8 cellular contexts compared by ENCODE assay signal in genomic region chr4:75671802-75672421, GRCh38. TPM values are rescaled to one million over a fixed set of nuclear protein-coding genes. Genes with fewer than 3 reads are reported as not detected.
DNase-seq lines count a peak whose midpoint lies in the region; ATAC-seq and TF ChIP-seq lines count a peak whose summit lies in the region.

No MANE protein-coding gene starts in this region.

- H3K36me3 ChIP-seq in BLaER1: peaks cover 10% of the 10 kb centered on the region; the same call in 1 of the 2 replicates

- no peaks in the 10 kb centered on the region for H3K36me3 Mint-ChIP-seq in natural killer cell

- H3K9ac ChIP-seq in BLaER1: peak overlapping the region; percentile 94

- H3K9me3 ChIP-seq in BLaER1: no peaks in the 10 kb centered on the region

- no peaks in the 10 kb centered on the region for H3K27me3 ChIP-seq in BLaER1

- peak overlapping the region; percentile 98 to 99 for H3K27ac Mint-ChIP-seq in natural killer cell

- TF ChIP-seq CTCF in LNCaP clone FGC (IDR thresholded peaks at IDR 0.05; ENCODE audit: control insufficient read depth, extremely low read depth, insufficient read depth) (no peak), coronary artery (IDR thresholded peaks at IDR 0.05) (no peak), natural killer cell (IDR thresholded peaks at IDR 0.05) (no peak)

- peak overlapping the region; percentile 98 for H3K4me3 Mint-ChIP-seq in natural killer cell

- peak overlapping the region; percentile 85 for H3K4me2 ChIP-seq in BLaER1

- H3K4me1 Mint-ChIP-seq in natural killer cell: peaks cover 61 to 65% of the 10 kb centered on the region in 2 donors

- H3K4me1 ChIP-seq in BLaER1: peaks cover 50% of the 10 kb centered on the region

- ATAC-seq in natural killer cell (no peak), GM18861 (IDR thresholded peaks at IDR 0.05; ENCODE audit: unreplicated experiment) (no peak)

- H3K9me3 Mint-ChIP-seq in natural killer cell: no peaks in the 10 kb centered on the region

- H3K27ac ChIP-seq in BLaER1: peak overlapping the region; percentile 96
- H3K27ac ChIP-seq in coronary artery: peak overlapping the region; percentile 95 to 99

- H3K4me3 ChIP-seq in BLaER1 (peak overlapping the region; percentile 99), LNCaP clone FGC (ENCODE audit: low read depth, low read length) (peak overlapping the region; percentile 89), coronary artery (peak overlapping the region; percentile 94)

- peaks cover 62% of the 10 kb centered on the region for H4K20me1 ChIP-seq in BLaER1

- DNase-seq in LNCaP clone FGC (ENCODE audit: low read depth) (no peak), coronary artery (ENCODE audit: low spot score) (no peak), natural killer cell (no peak), NCI-H1436 (lab: John Stamatoyannopoulos, UW) (no peak), A172 (ENCODE audit: low spot score) (no peak), AG20443 (ENCODE audit: low spot score) (no peak)

- no peaks in the 10 kb centered on the region for H3K27me3 Mint-ChIP-seq in natural killer cell (ENCODE audit: low read depth in 2 of 2)

- intact Hi-C loops in natural killer cell (cut with micrococcal nuclease): loop anchor here (2.0 to 5.0 kb wide), 3 partner anchors 15 to 41 kb away; partner anchors contain the start of gene CDKL2

RNA-seq across cellular contexts. Expression of gene G3BP2, which starts 1.3 kb away (rescaled TPM):
- total RNA-seq in natural killer cell: 100 to 1,000 TPM; 204 to 233 (median 214) TPM
- total RNA-seq in A172 (2014; rRNA removed; shearing (Covaris generic)): 97.5 and 102 TPM in 2 replicates

RNA-seq across cellular contexts. Expression of gene CDKL2, which starts 41.6 kb away (rescaled TPM):
- under 1 TPM; 0.19 to 0.63 (median 0.32) TPM for total RNA-seq in natural killer cell
- not detected in 2 replicates for total RNA-seq in A172 (2014; rRNA removed; shearing (Covaris generic))

RNA-seq across cellular contexts. Expression of gene USO1, which starts 52.5 kb away (rescaled TPM):
- 10 to 100 TPM; 29.7 to 38.4 (median 32.2) TPM for total RNA-seq in natural killer cell
- total RNA-seq in A172 (2014; rRNA removed; shearing (Covaris generic)): 39.9 and 49.9 TPM in 2 replicates
